ENCODE assay signal across 9 cellular contexts in the genomic region with DNA sequence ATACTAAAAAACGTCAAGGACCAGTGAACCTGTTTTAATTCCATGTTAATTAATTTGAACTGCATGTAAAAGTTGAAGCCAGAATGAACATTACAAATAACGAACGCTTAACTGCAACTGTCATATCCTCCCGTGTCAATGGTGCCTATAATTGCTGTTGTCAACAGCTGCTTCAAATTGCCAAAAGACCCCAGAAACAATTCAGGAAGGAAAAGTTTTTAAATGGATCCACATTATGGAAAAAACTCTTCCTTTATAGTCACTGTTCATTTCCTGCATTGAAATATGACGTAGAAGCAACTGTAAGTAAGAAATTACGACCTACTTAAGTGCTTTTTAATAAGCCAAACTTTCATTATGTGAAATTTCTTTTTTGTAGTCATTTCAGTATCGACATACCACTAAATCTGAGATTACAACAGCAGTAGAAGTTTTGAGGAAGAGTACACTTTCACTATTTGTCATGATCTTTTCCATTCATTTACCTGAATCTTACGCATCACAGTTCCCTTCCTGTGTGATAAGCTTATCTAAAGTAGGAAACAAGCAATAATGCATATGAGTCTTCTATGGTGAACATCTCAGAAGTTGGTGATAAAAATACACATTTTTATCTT. TPM values are rescaled to one million over a fixed set of nuclear protein-coding genes. Genes with fewer than 3 reads are reported as not detected.
DNase-seq lines count a peak whose midpoint lies in the region; ATAC-seq and TF ChIP-seq lines count a peak whose summit lies in the region.
"Had no signal": no experiment of that assay in that cellular context is flagged by ENCODE, and none has a peak within 500 bp of the region (broad histone marks: within the 10 kb centered on the region; RNA-seq: fewer than 3 reads in every experiment).

No MANE protein-coding gene starts in this region.

- peak overlapping the region in 4 of 8 donors; percentile 26 to 52 (median 34) for H3K4me3 Mint-ChIP-seq in naive B cell
- no peak overlapping the region for H3K4me3 Mint-ChIP-seq in T-cell

- intact Hi-C loops in ovary (cut with DNase I), result no loop called here
- intact Hi-C loops in esophagus muscularis mucosa (cut with DNase I), result no loop called here

- no peak overlapping the region for H3K27ac ChIP-seq in ovary
- no peak overlapping the region for H3K27ac ChIP-seq in esophagus muscularis mucosa (replicated peaks in 1 of 4)

- H3K27me3 Mint-ChIP-seq in naive B cell (no peaks in the 10 kb centered on the region), T-cell (peaks cover 2 to 3% of the 10 kb centered on the region in 2 donors)

- H3K27ac Mint-ChIP-seq in naive B cell, result peak overlapping the region; percentile 32 to 87 (median 44)
- no peak overlapping the region for H3K27ac Mint-ChIP-seq in T-cell

- TF ChIP-seq EP300 in ovary (IDR thresholded peaks at IDR 0.05), result no peak
- no peak for TF ChIP-seq EP300 in esophagus muscularis mucosa (IDR thresholded peaks at IDR 0.05)

- peaks cover 3% of the 10 kb centered on the region for H3K4me1 ChIP-seq in ovary (ENCODE audit: insufficient read depth)
- H3K4me1 ChIP-seq in esophagus muscularis mucosa, result peaks cover 0 to 14% (median 7%) of the 10 kb centered on the region in 4 donors

- H3K36me3 ChIP-seq in ovary (no peaks in the 10 kb centered on the region), esophagus muscularis mucosa (no peaks in the 10 kb centered on the region)

- no peak for TF ChIP-seq CTCF in ovary (IDR thresholded peaks at IDR 0.05)
- TF ChIP-seq CTCF in esophagus muscularis mucosa (IDR thresholded peaks at IDR 0.05), result no peak

- no peaks in the 10 kb centered on the region for H3K9me3 ChIP-seq in ovary
- H3K9me3 ChIP-seq in esophagus muscularis mucosa, result no peaks in the 10 kb centered on the region

- ATAC-seq in GM18867 (IDR thresholded peaks at IDR 0.05; ENCODE audit: unreplicated experiment), result peak; percentile 92
- peak; percentile 74 for ATAC-seq in GM21576 (IDR thresholded peaks at IDR 0.05; ENCODE audit: unreplicated experiment)
- peak; percentile 88 for ATAC-seq in HG03354 (IDR thresholded peaks at IDR 0.05; ENCODE audit: poor library complexity, severe bottlenecking, unreplicated experiment)
- ATAC-seq in naive B cell (ENCODE audit: low read depth in 2 of 2), result peak; percentile 75 to 83
- no peak for ATAC-seq in T-cell (replicated peaks in 1 of 4)
- ATAC-seq: SK-N-SH treated with all-trans-retinoic acid at 6 μM for 48 hours had no signal

- WGBS in ovary, 3 donors, result 77 to 82% (median 77%) methylated on average over 8 of the region's 8 CpGs
- WGBS in esophagus muscularis mucosa, result 71% methylated on average over 8 of the region's 8 CpGs

- H3K4me3 ChIP-seq in ovary, result no peak overlapping the region
- no peak overlapping the region for H3K4me3 ChIP-seq in esophagus muscularis mucosa

- H3K27me3 ChIP-seq in ovary (no peaks in the 10 kb centered on the region), esophagus muscularis mucosa (no peaks in the 10 kb centered on the region)

- TF ChIP-seq POLR2A in ovary (IDR thresholded peaks at IDR 0.05) (no peak), esophagus muscularis mucosa (IDR thresholded peaks at IDR 0.05; ENCODE audit: low read depth) (no peak)

- peaks cover 0 to 9% of the 10 kb centered on the region in 2 donors for H3K36me3 Mint-ChIP-seq in naive B cell
- H3K36me3 Mint-ChIP-seq in T-cell, result no peaks in the 10 kb centered on the region

- no peaks in the 10 kb centered on the region for H3K9me3 Mint-ChIP-seq in naive B cell
- H3K9me3 Mint-ChIP-seq in T-cell, result no peaks in the 10 kb centered on the region

- peaks cover 39 to 74% (median 52%) of the 10 kb centered on the region in 3 donors for H3K4me1 Mint-ChIP-seq in naive B cell
- H3K4me1 Mint-ChIP-seq in T-cell, result no peaks in the 10 kb centered on the region

- DNase-seq in naive B cell (peak; percentile 18), ovary (no peak), T-cell (no peak), esophagus muscularis mucosa (ENCODE audit: extremely low spot score) (no peak), NCI-H446 treated with DMSO at 0.1 percent for 48 hours (lab: John Stamatoyannopoulos, UW) (no peak)

- POLR2A ChIA-PET in T-cell (lab: Charles Lee), result interaction anchor here in 1 of 2 donors (0.6 kb wide), 1 partner anchor 7 kb away, joined by 4 read pairs; no protein-coding TSS in a partner anchor

- CTCF ChIA-PET in T-cell (lab: Charles Lee), result no interaction called here

RNA-seq across cellular contexts. Expression of a gene that starts 37.8 kb away (rescaled TPM):
- 100 to 1,000 TPM; 402 to 547 (median 433) TPM for polyA plus RNA-seq in naive B cell (ENCODE audit: low read depth in 6 of 6)
- 10 to 100 TPM; 27.2 to 91.4 (median 77.5) TPM for total RNA-seq in ovary
- polyA plus RNA-seq in ovary, result 10 to 100 TPM; 27.4 to 73.8 TPM
- 1 to 10 TPM; 2.5 to 9.4 (median 4.4) TPM for total RNA-seq in T-cell
- 10 to 100 TPM; 20.8 to 34.3 (median 29.0) TPM for total RNA-seq in esophagus muscularis mucosa

Comparison
In these comparisons a context has a peak if more than half of its experiments do, and no peak if none do; other contexts are left out.
1. ATAC-seq: peak in GM18867 (single experiment), GM21576 (single experiment), HG03354 (single experiment) and naive B cell (2 of 2); none in T-cell (0 of 4).
2. H3K27ac Mint-ChIP-seq: peak in naive B cell (6 of 6); none in T-cell (0 of 2).